In the genomic region with DNA sequence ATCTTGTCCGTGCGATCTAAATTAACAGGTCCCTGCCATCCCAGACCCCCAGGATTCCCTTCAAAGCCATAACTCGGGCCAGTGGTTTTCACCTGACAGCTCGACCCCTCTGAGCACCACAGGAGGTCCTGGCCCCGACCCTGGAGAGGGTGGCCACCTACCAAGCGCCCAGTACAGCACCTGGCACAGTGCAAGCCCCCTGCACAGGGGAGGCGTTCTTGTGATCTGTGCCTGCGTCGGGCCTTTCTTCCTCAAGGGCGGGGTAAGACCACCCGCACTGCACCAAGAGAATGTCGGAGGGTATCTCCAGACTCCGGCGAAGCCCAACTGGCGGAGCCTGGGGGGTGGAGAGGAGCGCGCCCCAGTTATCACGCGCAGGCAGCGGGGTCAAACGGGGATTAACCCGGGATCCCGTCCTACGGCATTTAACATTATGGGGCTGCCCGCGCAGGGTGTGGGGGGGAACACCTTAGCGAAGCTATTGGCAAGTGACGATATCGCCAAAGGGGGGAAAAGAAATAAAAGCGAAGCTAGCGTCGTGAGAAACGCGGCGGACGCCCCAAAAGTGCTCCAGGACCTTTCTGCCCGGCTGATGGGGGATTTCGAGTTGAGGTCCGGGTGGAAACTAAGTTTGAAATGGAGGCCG, we compare ENCODE assay signal across 8 cellular contexts. TPM values are rescaled to one million over a fixed set of nuclear protein-coding genes. Genes with fewer than 3 reads are reported as not detected.
DNase-seq lines count a peak whose midpoint lies in the region; ATAC-seq, FAIRE-seq and TF ChIP-seq lines count a peak whose summit lies in the region.

No MANE protein-coding gene starts in this region.

- peaks cover 21% of the 10 kb centered on the region for H3K36me3 Mint-ChIP-seq in CD4-positive, CD25-positive, alpha-beta regulatory T cell

- H3K4me1 ChIP-seq in CD4-positive, CD25-positive, alpha-beta regulatory T cell (ENCODE audit: control insufficient read depth, insufficient read depth, low read length, poor library complexity, severe bottlenecking), result peaks cover 54% of the 10 kb centered on the region
- H3K4me1 ChIP-seq in GM12878 (ENCODE audit: control insufficient read depth, insufficient read depth, low read length) (peaks cover 7% of the 10 kb centered on the region; the same call in 1 of the 2 replicates), keratinocyte (ENCODE audit: control insufficient read depth, extremely low read depth, insufficient read depth, low read length) (peaks cover 36% of the 10 kb centered on the region)

- H3K27me3 Mint-ChIP-seq in CD4-positive, CD25-positive, alpha-beta regulatory T cell, result peaks cover 10% of the 10 kb centered on the region

- H3K9me3 Mint-ChIP-seq in CD4-positive, CD25-positive, alpha-beta regulatory T cell, result no peaks in the 10 kb centered on the region

- H3K27me3 ChIP-seq in CD4-positive, CD25-positive, alpha-beta regulatory T cell (ENCODE audit: control insufficient read depth, insufficient read depth, low read length), result no peaks in the 10 kb centered on the region
- no peaks in the 10 kb centered on the region for H3K27me3 ChIP-seq in GM12878 (replicated peaks in 1 of 2; ENCODE audit: control insufficient read depth in 2 of 2, insufficient read depth in 2 of 2, low read length in 1 of 2)
- no peaks in the 10 kb centered on the region for H3K27me3 ChIP-seq in keratinocyte (ENCODE audit: control insufficient read depth, extremely low read depth, insufficient read depth, low read length)

- TF ChIP-seq POLR2A in GM12878 (IDR thresholded peaks at IDR 0.05; ENCODE audit: low read depth, low read length), result peak; percentile 52

- WGBS in GM12878 (ENCODE audit: insufficient coverage, insufficient replicate concordance, low lambda C conversion rate, missing lambda C conversion rate), result under 1% methylated on average over 38 of the region's 40 CpGs

- RAD21 ChIA-PET in GM12878 (lab: Charles Lee; ENCODE audit: unreplicated experiment), result interaction anchor here (0.9 to 3.6 kb wide), 5 partner anchors 9 to 27 kb away, joined by 3 to 47 read pairs (median 9); partner anchors contain the start of genes ECH1 and RINL

- no peaks in the 10 kb centered on the region for H3K9me3 ChIP-seq in CD4-positive, CD25-positive, alpha-beta regulatory T cell (ENCODE audit: control insufficient read depth in 2 of 2, low read length in 2 of 2)
- no peaks in the 10 kb centered on the region for H3K9me3 ChIP-seq in GM12878 (replicated peaks; ENCODE audit: control insufficient read depth, insufficient read depth, low read length)
- no peaks in the 10 kb centered on the region for H3K9me3 ChIP-seq in keratinocyte (ENCODE audit: control insufficient read depth, low read depth, low read length)

- H3K4me2 ChIP-seq in GM12878 (ENCODE audit: control insufficient read depth, insufficient read depth) (peak overlapping the region; percentile 98), keratinocyte (ENCODE audit: control insufficient read depth, extremely low read depth, insufficient read depth, low read depth, low read length) (peak overlapping the region; percentile 86)

- TF ChIP-seq RAD21 in GM12878 (IDR thresholded peaks at IDR 0.05; ENCODE audit: insufficient read depth, low read depth, low read length), result no peak

- in situ Hi-C loops in GM12878 (cut with MboI), result no loop called here

- H3K9ac ChIP-seq in GM12878 (ENCODE audit: control insufficient read depth, insufficient read depth, low read length) (peak overlapping the region; percentile 79), keratinocyte (ENCODE audit: control insufficient read depth, extremely low read depth, insufficient read depth, low read length) (peak overlapping the region; percentile 77)

- TF ChIP-seq CTCF in GM12878 (IDR thresholded peaks at IDR 0.05 in 2 of 3, conservative IDR thresholded peaks at IDR 0.05 in 1 of 3; ENCODE audit: control insufficient read depth in 2 of 3, extremely low read depth in 1 of 3, insufficient read depth in 1 of 3, low read depth in 3 of 3, low read length in 3 of 3) (no peak), keratinocyte (optimal IDR thresholded peaks at IDR 0.05 in 1 of 3, IDR thresholded peaks at IDR 0.05 in 1 of 3, conservative IDR thresholded peaks at IDR 0.05 in 1 of 3; ENCODE audit: extremely low read depth in 1 of 3, insufficient read depth in 2 of 3, low read length in 3 of 3) (no peak)

- peak overlapping the region; percentile 96 to 99 (median 99) for H3K27ac Mint-ChIP-seq in CD4-positive, CD25-positive, alpha-beta regulatory T cell

- POLR2A ChIA-PET in GM12878 (lab: Charles Lee), result interaction anchor here (0.6 to 4.4 kb wide), 10 partner anchors 14 to 235 kb away, joined by 3 to 144 read pairs (median 5); partner anchors contain the start of genes ECH1, MRPS12, NFKBIB and SARS2

- SMC1A ChIA-PET in GM12878 (lab: Charles Lee; ENCODE audit: uncharacterized antibody, unreplicated experiment), result interaction anchor here (0.9 to 4.5 kb wide), 7 partner anchors 9 to 79 kb away, joined by 3 to 44 read pairs (median 4); no protein-coding TSS in a partner anchor

- FAIRE-seq in GM12878 (lab: Jason Lieb, UNC), result no peak
- FAIRE-seq in keratinocyte (lab: Jason Lieb, UNC), result no peak

- H3K9me1 ChIP-seq in keratinocyte (ENCODE audit: control insufficient read depth, extremely low read depth, insufficient read depth, low read length), result peaks cover 2% of the 10 kb centered on the region

- CTCF ChIA-PET in GM12878 (lab: Yijun Ruan, JAX), result interaction anchor here (0.7 to 2.5 kb wide), 6 partner anchors 10 to 82 kb away, joined by 3 to 14 read pairs (median 4); partner anchors contain the start of gene ECH1

- peaks cover 0 to 56% (median 26%) of the 10 kb centered on the region in 4 donors for H3K4me1 Mint-ChIP-seq in CD4-positive, CD25-positive, alpha-beta regulatory T cell

- intact Hi-C loops in GM12878 (cut with micrococcal nuclease; ENCODE audit: unreplicated experiment), result loop anchor here (1.0 kb wide), 2 partner anchors 13 to 48 kb away; partner anchors contain the start of genes NFKBIB and SIRT2

- no peak for ATAC-seq in CD4-positive, CD25-positive, alpha-beta regulatory T cell (ENCODE audit: low read depth in 2 of 2)
- ATAC-seq in GM12878 (no peak; the same call in 2 of the 3 replicates), HG03565 (IDR thresholded peaks at IDR 0.05; ENCODE audit: unreplicated experiment) (no peak), GM21360 (IDR thresholded peaks at IDR 0.05; ENCODE audit: unreplicated experiment) (no peak)

- H4K20me1 ChIP-seq in GM12878 (ENCODE audit: control insufficient read depth, insufficient read depth), result peaks cover 3% of the 10 kb centered on the region
- H4K20me1 ChIP-seq in keratinocyte (ENCODE audit: control insufficient read depth, extremely low read depth, insufficient read depth, low read length), result peaks cover 13% of the 10 kb centered on the region

- H3K27ac ChIP-seq in CD4-positive, CD25-positive, alpha-beta regulatory T cell (ENCODE audit: insufficient read depth, low read length, poor library complexity, severe bottlenecking), result peak overlapping the region; percentile 95
- H3K27ac ChIP-seq in GM12878 (ENCODE audit: control insufficient read depth, insufficient read depth), result peak overlapping the region; percentile 85
- peak overlapping the region; percentile 76 for H3K27ac ChIP-seq in keratinocyte (ENCODE audit: control insufficient read depth, insufficient read depth, low read length)

- peaks cover 18% of the 10 kb centered on the region for H3K36me3 ChIP-seq in CD4-positive, CD25-positive, alpha-beta regulatory T cell (ENCODE audit: control insufficient read depth, insufficient read depth, low read length)
- H3K36me3 ChIP-seq in GM12878 (ENCODE audit: control insufficient read depth in 2 of 2, insufficient read depth in 2 of 2, low read length in 1 of 2) (peaks cover 8 to 13% of the 10 kb centered on the region in 2 experiments), keratinocyte (ENCODE audit: control insufficient read depth in 2 of 2, extremely low read depth in 1 of 2, insufficient read depth in 2 of 2, low read length in 2 of 2) (peaks cover 14 to 20% of the 10 kb centered on the region in 2 experiments)

- peak overlapping the region; percentile 21 for H2AFZ ChIP-seq in GM12878 (ENCODE audit: control insufficient read depth, low read depth, low read length)
- H2AFZ ChIP-seq in keratinocyte (ENCODE audit: control insufficient read depth, low read length), result peak overlapping the region; percentile 71

- peak overlapping the region; percentile 94 for H3K4me3 ChIP-seq in CD4-positive, CD25-positive, alpha-beta regulatory T cell (ENCODE audit: low read depth, low read length)
- H3K4me3 ChIP-seq in GM12878, result peak overlapping the region; percentile 78
- peak overlapping the region; percentile 49 to 74 (median 70) for H3K4me3 ChIP-seq in keratinocyte (ENCODE audit: control insufficient read depth in 2 of 3, extremely low read depth in 1 of 3, insufficient read depth in 2 of 3, low read depth in 1 of 3, low read length in 3 of 3)

- peak overlapping the region; percentile 84 to 98 (median 96) for H3K4me3 Mint-ChIP-seq in CD4-positive, CD25-positive, alpha-beta regulatory T cell

- H3K79me2 ChIP-seq in GM12878 (ENCODE audit: control insufficient read depth, insufficient read depth, low read length) (peaks cover 34% of the 10 kb centered on the region), keratinocyte (ENCODE audit: control insufficient read depth, insufficient read depth, low read length) (peaks cover 30% of the 10 kb centered on the region)

- DNase-seq in CD4-positive, CD25-positive, alpha-beta regulatory T cell, result peak in 1 of 3 donors; percentile 35
- DNase-seq in NCI-H82 (lab: John Stamatoyannopoulos, UW) (peak; percentile 79), GM12878 (ENCODE audit: low read depth, low spot score) (no peak), keratinocyte (ENCODE audit: low read depth, low spot score) (no peak), NCI-H345 treated with DMSO at 0.1 percent for 48 hours (lab: John Stamatoyannopoulos, UW; ENCODE audit: unreplicated experiment) (no peak)
- DNase-seq in stimulated activated CD4-positive, alpha-beta T cell treated with anti-CD3 and anti-CD28 coated beads, Interleukin-4, amount 100 ng/mL, for 1 hour, result peak; percentile 49

- BruUV-seq in GM12878 (replicated peaks; lab: Mats Ljungman, UMichigan), result no TSS peak

- dilution Hi-C loops in keratinocyte (cut with MboI; ENCODE audit: extremely low pct_ligation_motif_present, low sequenced_read_pairs), result no loop called here

- no peak for TF ChIP-seq EP300 in GM12878 (IDR thresholded peaks at IDR 0.05; ENCODE audit: borderline replicate concordance in 1 of 2, control insufficient read depth in 1 of 2, low read depth in 2 of 2, low read length in 2 of 2)

RNA-seq across cellular contexts. Expression of gene HNRNPL, which starts 1.3 kb away (rescaled TPM):
- 503 TPM for total RNA-seq in CD4-positive, CD25-positive, alpha-beta regulatory T cell
- 10 to 100 TPM; 66.3 to 93.6 (median 85.5) TPM for polyA plus RNA-seq in CD4-positive, CD25-positive, alpha-beta regulatory T cell
- 172 and 179 TPM in 2 replicates for total RNA-seq in GM12878 (2013; cell fraction: nucleolus; rRNA removed)
- total RNA-seq in GM12878 (2014; rRNA removed) (319 and 322 TPM in 2 replicates), GM12878 (2014; rRNA removed; fragmentation: Illumina TruSeq; extraction: Trizol) (240 and 248 TPM in 2 replicates), GM12878 (2021) (512 and 523 TPM in 2 replicates)
- 220 TPM for polyA plus RNA-seq in GM12878 (2011; ENCODE audit: low read depth)
- polyA plus RNA-seq in GM12878 (2011; rRNA removed) (278 and 395 TPM in 2 replicates), GM12878 (2014; fragmentation: Illumina TruSeq; extraction: Trizol) (416 and 440 TPM in 2 replicates), GM12878 (2014; fragmentation: Nextera tagmentation; extraction: Ambion mirVana) (10 to 100 TPM; 32.5 to 92.5 TPM), GM12878 (2014; rRNA removed) (241 and 268 TPM in 2 replicates), GM12878 (2016; fragmentation: Nextera tagmentation; extraction: Ambion mirVana) (100 to 1,000 TPM; 294 to 346 TPM), keratinocyte (144 to 343 TPM (median 308 TPM) in 3 replicates)
- 272 and 344 TPM in 2 replicates for polyA plus RNA-seq in GM12878 (2011; cell fraction: cytosol; rRNA removed)
- 447 and 512 TPM in 2 replicates for polyA plus RNA-seq in GM12878 (2011; cell fraction: nucleus; rRNA removed)
- polyA plus RNA-seq in GM12878 (2012), result 258 and 326 TPM in 2 replicates
- polyA minus RNA-seq in GM12878 (2011; rRNA and poly(A)+ RNA removed), result 348 and 368 TPM in 2 replicates
- polyA minus RNA-seq in GM12878 (2011; cell fraction: cytosol; rRNA and poly(A)+ RNA removed), result 150 and 190 TPM in 2 replicates
- 92.8 and 152 TPM in 2 replicates for polyA minus RNA-seq in GM12878 (2011; cell fraction: nucleus; rRNA and poly(A)+ RNA removed)
- polyA plus RNA-seq in keratinocyte (2011; ENCODE audit: low read depth), result 166 TPM
- 208 and 259 TPM in 2 replicates for polyA plus RNA-seq in keratinocyte (2011; cell fraction: cytosol; rRNA removed)
- polyA plus RNA-seq in keratinocyte (2011; cell fraction: nucleus; rRNA removed), result 347 and 351 TPM in 2 replicates
- 163 and 328 TPM in 2 replicates for polyA plus RNA-seq in keratinocyte (2012; ENCODE audit: low replicate concordance)
- 254 to 505 TPM (median 341 TPM) in 3 replicates for polyA minus RNA-seq in keratinocyte
- 170 TPM for polyA minus RNA-seq in keratinocyte (2011; cell fraction: cytosol; rRNA and poly(A)+ RNA removed)
- polyA minus RNA-seq in keratinocyte (2011; cell fraction: nucleus; rRNA and poly(A)+ RNA removed), result 135 and 210 TPM in 2 replicates

RNA-seq across cellular contexts. Expression of gene ECH1, which starts 19.5 kb away (rescaled TPM):
- total RNA-seq in CD4-positive, CD25-positive, alpha-beta regulatory T cell, result 95.2 TPM
- 100 to 1,000 TPM; 248 to 308 (median 277) TPM for polyA plus RNA-seq in CD4-positive, CD25-positive, alpha-beta regulatory T cell
- total RNA-seq in GM12878 (2013; cell fraction: nucleolus; rRNA removed), result 22.0 and 23.9 TPM in 2 replicates
- 92.4 and 121 TPM in 2 replicates for total RNA-seq in GM12878 (2014; rRNA removed)
- 135 and 138 TPM in 2 replicates for total RNA-seq in GM12878 (2014; rRNA removed; fragmentation: Illumina TruSeq; extraction: Trizol)
- 164 and 165 TPM in 2 replicates for total RNA-seq in GM12878 (2021)
- polyA plus RNA-seq in GM12878 (2011; ENCODE audit: low read depth), result 287 TPM
- polyA plus RNA-seq in GM12878 (2011; rRNA removed), result 114 and 139 TPM in 2 replicates
- 188 and 226 TPM in 2 replicates for polyA plus RNA-seq in GM12878 (2011; cell fraction: cytosol; rRNA removed)
- 151 and 189 TPM in 2 replicates for polyA plus RNA-seq in GM12878 (2011; cell fraction: nucleus; rRNA removed)
- polyA plus RNA-seq in GM12878 (2012), result 228 and 402 TPM in 2 replicates
- polyA plus RNA-seq in GM12878 (2014; fragmentation: Illumina TruSeq; extraction: Trizol), result 147 and 214 TPM in 2 replicates
- 100 to 1,000 TPM; 104 to 109 TPM for polyA plus RNA-seq in GM12878 (2014; fragmentation: Nextera tagmentation; extraction: Ambion mirVana)
- 284 and 385 TPM in 2 replicates for polyA plus RNA-seq in GM12878 (2014; rRNA removed)
- polyA plus RNA-seq in GM12878 (2016; fragmentation: Nextera tagmentation; extraction: Ambion mirVana), result 100 to 1,000 TPM; 248 to 270 TPM
- 79.9 and 129 TPM in 2 replicates for polyA minus RNA-seq in GM12878 (2011; rRNA and poly(A)+ RNA removed)
- 35.9 and 40.2 TPM in 2 replicates for polyA minus RNA-seq in GM12878 (2011; cell fraction: cytosol; rRNA and poly(A)+ RNA removed)
- 34.5 and 48.4 TPM in 2 replicates for polyA minus RNA-seq in GM12878 (2011; cell fraction: nucleus; rRNA and poly(A)+ RNA removed)
- 64.9 to 85.5 TPM (median 72.1 TPM) in 3 replicates for polyA plus RNA-seq in keratinocyte
- polyA plus RNA-seq in keratinocyte (2011; ENCODE audit: low read depth), result 32.1 TPM
- polyA plus RNA-seq in keratinocyte (2011; cell fraction: cytosol; rRNA removed), result 46.8 and 72.4 TPM in 2 replicates
- polyA plus RNA-seq in keratinocyte (2011; cell fraction: nucleus; rRNA removed), result 40.6 and 53.7 TPM in 2 replicates
- polyA plus RNA-seq in keratinocyte (2012; ENCODE audit: low replicate concordance), result 87.0 and 145 TPM in 2 replicates
- 48.7 to 107 TPM (median 62.3 TPM) in 3 replicates for polyA minus RNA-seq in keratinocyte
- 51.2 TPM for polyA minus RNA-seq in keratinocyte (2011; cell fraction: cytosol; rRNA and poly(A)+ RNA removed)
- 10.2 and 16.0 TPM in 2 replicates for polyA minus RNA-seq in keratinocyte (2011; cell fraction: nucleus; rRNA and poly(A)+ RNA removed)

RNA-seq across cellular contexts. Expression of gene RINL, which starts 27.0 kb away (rescaled TPM):
- total RNA-seq in CD4-positive, CD25-positive, alpha-beta regulatory T cell, result 48.9 TPM
- polyA plus RNA-seq in CD4-positive, CD25-positive, alpha-beta regulatory T cell, result 10 to 100 TPM; 30.1 to 39.7 (median 36.5) TPM
- 42.0 and 48.1 TPM in 2 replicates for total RNA-seq in GM12878 (2013; cell fraction: nucleolus; rRNA removed)
- total RNA-seq in GM12878 (2014; rRNA removed), result 50.8 and 55.1 TPM in 2 replicates
- total RNA-seq in GM12878 (2014; rRNA removed; fragmentation: Illumina TruSeq; extraction: Trizol), result 35.6 and 37.8 TPM in 2 replicates
- 51.3 and 54.9 TPM in 2 replicates for total RNA-seq in GM12878 (2021)
- 13.3 TPM for polyA plus RNA-seq in GM12878 (2011; ENCODE audit: low read depth)
- 44.4 and 64.2 TPM in 2 replicates for polyA plus RNA-seq in GM12878 (2011; rRNA removed)
- 67.4 and 81.2 TPM in 2 replicates for polyA plus RNA-seq in GM12878 (2011; cell fraction: cytosol; rRNA removed)
- polyA plus RNA-seq in GM12878 (2011; cell fraction: nucleus; rRNA removed), result 88.4 and 106 TPM in 2 replicates
- 33.6 and 41.0 TPM in 2 replicates for polyA plus RNA-seq in GM12878 (2012)
- polyA plus RNA-seq in GM12878 (2014; fragmentation: Illumina TruSeq; extraction: Trizol), result 29.7 and 36.4 TPM in 2 replicates
- polyA plus RNA-seq in GM12878 (2014; fragmentation: Nextera tagmentation; extraction: Ambion mirVana), result 10 to 100 TPM; 14.5 to 16.3 TPM
- 54.8 and 62.4 TPM in 2 replicates for polyA plus RNA-seq in GM12878 (2014; rRNA removed)
- polyA plus RNA-seq in GM12878 (2016; fragmentation: Nextera tagmentation; extraction: Ambion mirVana), result 10 to 100 TPM; 46.3 to 48.9 TPM
- polyA minus RNA-seq in GM12878 (2011; rRNA and poly(A)+ RNA removed), result 30.0 and 57.5 TPM in 2 replicates
- 15.6 and 23.4 TPM in 2 replicates for polyA minus RNA-seq in GM12878 (2011; cell fraction: cytosol; rRNA and poly(A)+ RNA removed)
- polyA minus RNA-seq in GM12878 (2011; cell fraction: nucleus; rRNA and poly(A)+ RNA removed), result 32.0 and 54.9 TPM in 2 replicates
- 3.2 to 6.3 TPM (median 4.3 TPM) in 3 replicates for polyA plus RNA-seq in keratinocyte
- polyA plus RNA-seq in keratinocyte (2011; ENCODE audit: low read depth), result 1.1 TPM
- 2.9 and 4.0 TPM in 2 replicates for polyA plus RNA-seq in keratinocyte (2011; cell fraction: cytosol; rRNA removed)
- polyA plus RNA-seq in keratinocyte (2011; cell fraction: nucleus; rRNA removed), result 3.6 and 4.3 TPM in 2 replicates
- 2.2 and 5.0 TPM in 2 replicates for polyA plus RNA-seq in keratinocyte (2012; ENCODE audit: low replicate concordance)
- 2.9 to 9.5 TPM (median 3.2 TPM) in 3 replicates for polyA minus RNA-seq in keratinocyte
- 1.3 TPM for polyA minus RNA-seq in keratinocyte (2011; cell fraction: cytosol; rRNA and poly(A)+ RNA removed)
- polyA minus RNA-seq in keratinocyte (2011; cell fraction: nucleus; rRNA and poly(A)+ RNA removed), result 1.3 and 2.3 TPM in 2 replicates

RNA-seq across cellular contexts. Expression of gene LGALS4, which starts 38.4 kb away (rescaled TPM):
- 2.1 TPM for total RNA-seq in CD4-positive, CD25-positive, alpha-beta regulatory T cell
- under 1 TPM in 1 of 4 donors, not detected in 3; 0.10 TPM for polyA plus RNA-seq in CD4-positive, CD25-positive, alpha-beta regulatory T cell
- total RNA-seq in GM12878 (2013; cell fraction: nucleolus; rRNA removed), result 0.71 and 0.75 TPM in 2 replicates
- total RNA-seq in GM12878 (2014; rRNA removed), result 0.44 TPM in 1 of 2 replicates, not detected in the other
- not detected in 2 replicates for total RNA-seq in GM12878 (2014; rRNA removed; fragmentation: Illumina TruSeq; extraction: Trizol)
- total RNA-seq in GM12878 (2021), result 2.1 and 2.7 TPM in 2 replicates
- polyA plus RNA-seq in GM12878 (2011; ENCODE audit: low read depth), result not detected
- polyA plus RNA-seq in GM12878 (2011; rRNA removed), result 0.27 and 0.35 TPM in 2 replicates
- polyA plus RNA-seq in GM12878 (2011; cell fraction: cytosol; rRNA removed), result 0.09 and 0.25 TPM in 2 replicates
- polyA plus RNA-seq in GM12878 (2011; cell fraction: nucleus; rRNA removed), result 1.4 and 1.9 TPM in 2 replicates
- 0.17 and 0.46 TPM in 2 replicates for polyA plus RNA-seq in GM12878 (2012)
- polyA plus RNA-seq in GM12878 (2014; fragmentation: Illumina TruSeq; extraction: Trizol), result 0.24 TPM in 1 of 2 replicates, not detected in the other
- under 1 TPM in 1 of 2 experiments, not detected in 1; 0.15 TPM for polyA plus RNA-seq in GM12878 (2014; fragmentation: Nextera tagmentation; extraction: Ambion mirVana)
- 0.06 and 0.13 TPM in 2 replicates for polyA plus RNA-seq in GM12878 (2014; rRNA removed)
- under 1 TPM in 1 of 2 experiments, not detected in 1; 0.28 TPM for polyA plus RNA-seq in GM12878 (2016; fragmentation: Nextera tagmentation; extraction: Ambion mirVana)
- 0.72 and 1.3 TPM in 2 replicates for polyA minus RNA-seq in GM12878 (2011; rRNA and poly(A)+ RNA removed)
- not detected in 2 replicates for polyA minus RNA-seq in GM12878 (2011; cell fraction: cytosol; rRNA and poly(A)+ RNA removed)
- 0.24 and 0.29 TPM in 2 replicates for polyA minus RNA-seq in GM12878 (2011; cell fraction: nucleus; rRNA and poly(A)+ RNA removed)
- polyA plus RNA-seq in keratinocyte, result 0.11 to 0.30 TPM (median 0.13 TPM) in 3 replicates
- polyA plus RNA-seq in keratinocyte (2011; ENCODE audit: low read depth), result 0.86 TPM
- polyA plus RNA-seq in keratinocyte (2011; cell fraction: cytosol; rRNA removed), result 0.13 TPM in 1 of 2 replicates, not detected in the other
- polyA plus RNA-seq in keratinocyte (2011; cell fraction: nucleus; rRNA removed), result 0.71 and 1.1 TPM in 2 replicates
- 1.5 TPM in 1 of 2 replicates, not detected in the other for polyA plus RNA-seq in keratinocyte (2012; ENCODE audit: low replicate concordance)
- not detected in 3 replicates for polyA minus RNA-seq in keratinocyte
- polyA minus RNA-seq in keratinocyte (2011; cell fraction: cytosol; rRNA and poly(A)+ RNA removed), result not detected
- polyA minus RNA-seq in keratinocyte (2011; cell fraction: nucleus; rRNA and poly(A)+ RNA removed), result not detected in 2 replicates

RNA-seq across cellular contexts. Expression of gene SIRT2, which starts 48.3 kb away (rescaled TPM):
- total RNA-seq in CD4-positive, CD25-positive, alpha-beta regulatory T cell, result 78.4 TPM
- 10 to 100 TPM; 33.8 to 52.0 (median 44.3) TPM for polyA plus RNA-seq in CD4-positive, CD25-positive, alpha-beta regulatory T cell
- 29.3 and 37.0 TPM in 2 replicates for total RNA-seq in GM12878 (2013; cell fraction: nucleolus; rRNA removed)
- 27.6 and 29.5 TPM in 2 replicates for total RNA-seq in GM12878 (2014; rRNA removed)
- 14.6 and 15.9 TPM in 2 replicates for total RNA-seq in GM12878 (2014; rRNA removed; fragmentation: Illumina TruSeq; extraction: Trizol)
- 22.4 and 22.9 TPM in 2 replicates for total RNA-seq in GM12878 (2021)
- polyA plus RNA-seq in GM12878 (2011; ENCODE audit: low read depth), result 12.6 TPM
- polyA plus RNA-seq in GM12878 (2011; rRNA removed), result 16.5 and 38.7 TPM in 2 replicates
- polyA plus RNA-seq in GM12878 (2011; cell fraction: cytosol; rRNA removed), result 38.0 and 39.8 TPM in 2 replicates
- polyA plus RNA-seq in GM12878 (2011; cell fraction: nucleus; rRNA removed), result 63.6 and 64.7 TPM in 2 replicates
- polyA plus RNA-seq in GM12878 (2012), result 24.6 and 26.6 TPM in 2 replicates
- polyA plus RNA-seq in GM12878 (2014; fragmentation: Illumina TruSeq; extraction: Trizol), result 16.3 and 25.4 TPM in 2 replicates
- 1 to 10 TPM; 1.4 to 5.1 TPM for polyA plus RNA-seq in GM12878 (2014; fragmentation: Nextera tagmentation; extraction: Ambion mirVana)
- 21.4 and 25.5 TPM in 2 replicates for polyA plus RNA-seq in GM12878 (2014; rRNA removed)
- 10 to 100 TPM; 25.6 to 27.5 TPM for polyA plus RNA-seq in GM12878 (2016; fragmentation: Nextera tagmentation; extraction: Ambion mirVana)
- 19.3 and 27.0 TPM in 2 replicates for polyA minus RNA-seq in GM12878 (2011; rRNA and poly(A)+ RNA removed)
- 7.1 and 10.3 TPM in 2 replicates for polyA minus RNA-seq in GM12878 (2011; cell fraction: cytosol; rRNA and poly(A)+ RNA removed)
- polyA minus RNA-seq in GM12878 (2011; cell fraction: nucleus; rRNA and poly(A)+ RNA removed), result 14.6 and 19.6 TPM in 2 replicates
- 46.6 to 57.4 TPM (median 47.6 TPM) in 3 replicates for polyA plus RNA-seq in keratinocyte
- 16.6 TPM for polyA plus RNA-seq in keratinocyte (2011; ENCODE audit: low read depth)
- 38.8 and 56.8 TPM in 2 replicates for polyA plus RNA-seq in keratinocyte (2011; cell fraction: cytosol; rRNA removed)
- 76.7 and 81.9 TPM in 2 replicates for polyA plus RNA-seq in keratinocyte (2011; cell fraction: nucleus; rRNA removed)
- polyA plus RNA-seq in keratinocyte (2012; ENCODE audit: low replicate concordance), result 36.7 and 46.8 TPM in 2 replicates
- polyA minus RNA-seq in keratinocyte, result 36.1 to 57.7 TPM (median 40.9 TPM) in 3 replicates
- 38.6 TPM for polyA minus RNA-seq in keratinocyte (2011; cell fraction: cytosol; rRNA and poly(A)+ RNA removed)
- 12.7 and 19.2 TPM in 2 replicates for polyA minus RNA-seq in keratinocyte (2011; cell fraction: nucleus; rRNA and poly(A)+ RNA removed)

Comparison
In these comparisons a context has a peak if more than half of its experiments do, and no peak if none do; other contexts are left out.
1. DNase-seq: peak in NCI-H82 (single experiment) and stimulated activated CD4-positive, alpha-beta T cell treated with anti-CD3 and anti-CD28 coated beads, Interleukin-4, amount 100 ng/mL, for 1 hour (single experiment); none in GM12878 (single experiment), keratinocyte (single experiment) and NCI-H345 treated with DMSO at 0.1 percent for 48 hours (single experiment).
2. Peak in every context shown above with its lines, with median percentiles within 50 percentile points of each other: H3K27ac ChIP-seq and H3K4me3 ChIP-seq.